ENCODE assay signal across 8 cellular contexts in the genomic region with DNA sequence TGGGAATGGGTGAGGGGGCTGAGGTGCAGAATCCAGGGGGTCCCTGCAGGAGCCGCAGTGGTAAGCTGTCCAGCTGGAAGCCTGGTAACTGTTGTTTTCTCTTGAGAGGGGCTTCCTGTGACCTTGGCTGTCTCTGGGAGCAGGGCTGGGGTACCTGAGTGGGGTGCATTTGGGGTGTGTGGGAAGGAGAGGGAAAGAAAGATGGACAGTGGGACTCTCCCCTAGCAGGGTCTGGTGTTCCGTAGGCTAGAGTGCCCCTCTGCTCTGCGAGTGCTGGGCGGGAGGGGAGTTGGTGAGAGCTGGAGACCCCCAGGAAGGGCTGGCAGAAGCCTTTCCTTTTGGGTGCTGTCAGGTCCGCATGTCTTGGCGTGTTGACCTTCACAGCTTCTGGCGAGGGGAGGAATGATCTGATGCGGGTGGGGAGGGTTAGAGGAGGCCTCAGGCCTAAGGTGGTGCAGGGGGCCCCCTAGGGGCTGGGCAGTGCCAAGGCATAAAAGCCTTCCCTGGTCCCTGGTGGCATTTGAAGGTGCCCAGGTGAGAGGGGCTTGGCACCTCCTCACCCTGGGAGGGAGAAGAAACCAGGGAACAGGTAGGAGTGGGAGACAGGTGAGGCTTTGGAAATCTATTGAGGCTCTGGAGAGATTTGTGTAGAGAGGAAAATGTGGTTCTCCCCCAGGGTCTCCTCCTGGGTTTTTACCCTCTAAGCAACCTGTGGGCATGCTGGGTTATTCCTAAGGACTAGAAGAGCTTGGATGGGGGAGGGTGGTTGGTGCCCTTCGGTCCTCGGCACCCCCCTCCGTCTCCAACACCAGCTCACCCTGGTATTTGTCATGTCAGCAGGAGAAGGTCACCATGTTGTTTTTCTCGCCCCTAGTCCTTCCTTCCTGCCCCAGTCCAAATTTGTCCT. TPM values are rescaled to one million over a fixed set of nuclear protein-coding genes. Genes with fewer than 3 reads are reported as not detected.
DNase-seq lines count a peak whose midpoint lies in the region; ATAC-seq, FAIRE-seq and TF ChIP-seq lines count a peak whose summit lies in the region.

No MANE protein-coding gene starts in this region.

- H3K4me3 ChIP-seq in AG04450 (ENCODE audit: low read depth, low read length) (peak overlapping the region; percentile 96), WI38 (ENCODE audit: low read depth, low read length) (peak overlapping the region; percentile 97)

- DNase-seq in AG04450 (ENCODE audit: low read depth, low spot score), result no peak
- peak; percentile 81 for DNase-seq in GM12891 (ENCODE audit: insufficient read length, low spot score)
- peak; percentile 12 for DNase-seq in NCI-H1105 treated with DMSO at 0.1 percent for 48 hours (lab: John Stamatoyannopoulos, UW)
- DNase-seq in dermis blood vessel endothelial cell, result peak; percentile 70
- peak; percentile 56 to 60 for DNase-seq in memory B cell (ENCODE audit: low spot score in 2 of 2)
- DNase-seq in stimulated activated naive CD4-positive, alpha-beta T cell treated with Interleukin-2 at 50 U/mL for 16 hours (lab: John Stamatoyannopoulos, UW), result peak; percentile 43

- H3K4me3 Mint-ChIP-seq in memory B cell, result peak overlapping the region; percentile 6

- TF ChIP-seq CTCF in AG04450 (IDR thresholded peaks at IDR 0.05; ENCODE audit: low read depth, low read length), result peak; percentile 86
- TF ChIP-seq CTCF in WI38 (IDR thresholded peaks at IDR 0.05; ENCODE audit: low read depth, low read length), result peak; percentile 80

- no peaks in the 10 kb centered on the region; the same call in 1 of the 2 replicates for H3K9me3 ChIP-seq in AG04450 (ENCODE audit: control insufficient read depth, insufficient read depth, low read length)

- no peak overlapping the region for H3K27ac Mint-ChIP-seq in memory B cell

- peak overlapping the region; percentile 21 for H3K27ac ChIP-seq in AG04450 (ENCODE audit: low read depth, low read length)

- POLR2A ChIA-PET in AG04450 (lab: Yijun Ruan, JAX), result interaction anchor here (0.6 to 1.5 kb wide), 2 partner anchors 67 to 238 kb away, joined by 3 to 4 read pairs; no protein-coding TSS in a partner anchor

- CTCF ChIA-PET in AG04450 (lab: Charles Lee), result interaction anchor here (0.6 to 3.8 kb wide), 47 partner anchors 8 to 452 kb away, joined by 3 to 37 read pairs (median 4); a partner anchor contains a TSS

- peaks cover 32% of the 10 kb centered on the region for H3K4me1 Mint-ChIP-seq in memory B cell

- no peaks in the 10 kb centered on the region for H3K36me3 Mint-ChIP-seq in memory B cell

- H3K27me3 Mint-ChIP-seq in memory B cell, result peaks cover 8% of the 10 kb centered on the region

- no peak for TF ChIP-seq POLR2A in GM12891 (IDR thresholded peaks at IDR 0.05; ENCODE audit: low read depth, low read length)

- FAIRE-seq in GM12891 (lab: Jason Lieb, UNC), result peak; percentile 87

- no peaks in the 10 kb centered on the region for H3K9me3 Mint-ChIP-seq in memory B cell

- H3K27me3 ChIP-seq in AG04450 (ENCODE audit: control insufficient read depth, insufficient read depth, low read length), result no peaks in the 10 kb centered on the region

- peak; percentile 26 for ATAC-seq in memory B cell (ENCODE audit: low read depth)
- no peak for ATAC-seq in GM18873 (IDR thresholded peaks at IDR 0.05; ENCODE audit: low FRiP score, unreplicated experiment)

TF ChIP-seq in GM12891, 5 proteins besides CTCF, POLR2A, EP300 and RAD21:
- no peak for TF ChIP-seq POU2F2 (IDR thresholded peaks at IDR 0.05; ENCODE audit: low read depth, low read length)
- TF ChIP-seq TAF1 (IDR thresholded peaks at IDR 0.05; ENCODE audit: low read depth, low read length), result no peak
- TF ChIP-seq PAX5 (IDR thresholded peaks at IDR 0.05; ENCODE audit: insufficient read depth, low read length, severe bottlenecking), result no peak
- TF ChIP-seq SPI1 (IDR thresholded peaks at IDR 0.05; ENCODE audit: low read depth, low read length), result no peak
- no peak for TF ChIP-seq POLR2AphosphoS5 (IDR thresholded peaks at IDR 0.05; ENCODE audit: low read depth, low read length)

RNA-seq across cellular contexts. Expression of a gene that starts 3.3 kb away (rescaled TPM):
- polyA plus RNA-seq in AG04450 (2011; rRNA removed), result 189 and 239 TPM in 2 replicates
- 261 and 387 TPM in 2 replicates for polyA minus RNA-seq in AG04450 (2011; rRNA and poly(A)+ RNA removed)
- polyA plus RNA-seq in GM12891 (2012; ENCODE audit: low read depth, missing spikeins), result 29.7 TPM
- 5.8 and 10.9 TPM in 2 replicates for total RNA-seq in dermis blood vessel endothelial cell
